Comparison of ENCODE assay signal across 17 cellular contexts in the genomic region with DNA sequence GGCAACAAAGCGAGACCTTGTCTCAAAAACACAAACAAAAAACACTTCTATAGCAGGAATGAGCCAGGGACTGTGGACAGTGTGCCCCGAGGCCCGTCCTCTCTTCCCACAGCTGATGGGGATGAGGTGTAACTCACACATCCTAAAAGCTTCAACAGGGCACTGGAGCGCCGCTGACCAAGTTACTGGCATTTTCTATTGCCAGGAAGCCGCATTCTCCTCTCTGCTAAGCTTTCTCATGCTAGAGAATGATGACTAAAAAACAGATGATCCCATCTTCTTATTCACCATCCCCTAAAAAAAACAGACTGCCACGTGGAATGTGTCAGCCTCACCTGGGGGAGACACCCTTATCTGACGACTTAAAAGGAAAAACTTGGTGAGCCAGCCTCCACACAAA. TPM values are rescaled to one million over a fixed set of nuclear protein-coding genes. Genes with fewer than 3 reads are reported as not detected.
A peak's percentile ranks its signal among the peaks of the same experiment; 100 is the strongest.
DNase-seq lines count a peak whose midpoint lies in the region; ATAC-seq and TF ChIP-seq lines count a peak whose summit lies in the region.
"Had no signal": no experiment of that assay in that cellular context is flagged by ENCODE, and none has a peak within 500 bp of the region (broad histone marks: within the 10 kb centered on the region; RNA-seq: fewer than 3 reads in every experiment).

No MANE protein-coding gene starts in this region.

- DNase-seq in activated CD8-positive, alpha-beta T cell treated with anti-CD3 and anti-CD28 coated beads for 36 hours, result no peak
- DNase-seq in activated CD8-positive, alpha-beta T cell treated with anti-CD3 and anti-CD28 coated beads, Interleukin-2, amount 10 ng/mL, durations not matched to agents 7 days and 5 days, result no peak
- DNase-seq in RWPE1 (ENCODE audit: low spot score) (no peak), epithelial cell of prostate (ENCODE audit: low read depth, low spot score) (no peak), sigmoid colon (peak; percentile 52), ureter (ENCODE audit: low spot score) (no peak)
- DNase-seq: activated CD8-positive, alpha-beta memory T cell treated with anti-CD3 and anti-CD28 coated beads for 24 hours; brain microvascular endothelial cell; DMS153; kidney; NCI-H2107; T-helper 1 cell had no signal

- CTCF ChIA-PET in activated CD8-positive, alpha-beta T cell treated with anti-CD3 and anti-CD28 coated beads for 36 hours (lab: Charles Lee), result no interaction called here
- CTCF ChIA-PET in activated CD8-positive, alpha-beta T cell treated with anti-CD3 and anti-CD28 coated beads, Interleukin-2, amount 10 ng/mL, durations not matched to agents 7 days and 5 days (lab: Charles Lee), result interaction anchor here (1.3 to 1.7 kb wide), 2 partner anchors 16 to 28 kb away, joined by 4 to 6 read pairs; a partner anchor contains a TSS
- CTCF ChIA-PET in RWPE1 (lab: Yijun Ruan, JAX), result interaction anchor here (0.8 kb wide), 1 partner anchor 28 kb away, joined by 3 read pairs; no protein-coding TSS in a partner anchor

- no peaks in the 10 kb centered on the region for H3K9me3 Mint-ChIP-seq in activated CD8-positive, alpha-beta T cell treated with anti-CD3 and anti-CD28 coated beads for 36 hours
- H3K9me3 Mint-ChIP-seq in activated CD8-positive, alpha-beta T cell treated with anti-CD3 and anti-CD28 coated beads, Interleukin-2, amount 10 ng/mL, durations not matched to agents 7 days and 5 days (ENCODE audit: insufficient read depth), result no peaks in the 10 kb centered on the region

- H3K36me3 Mint-ChIP-seq in activated CD8-positive, alpha-beta T cell treated with anti-CD3 and anti-CD28 coated beads for 36 hours (ENCODE audit: low read depth), result peaks cover 54% of the 10 kb centered on the region
- peaks cover 74% of the 10 kb centered on the region for H3K36me3 Mint-ChIP-seq in activated CD8-positive, alpha-beta T cell treated with anti-CD3 and anti-CD28 coated beads, Interleukin-2, amount 10 ng/mL, durations not matched to agents 7 days and 5 days (ENCODE audit: low read depth)

- TF ChIP-seq POLR2A in sigmoid colon (IDR thresholded peaks at IDR 0.05), result no peak

- H3K27me3 Mint-ChIP-seq in activated CD8-positive, alpha-beta T cell treated with anti-CD3 and anti-CD28 coated beads for 36 hours, result no peaks in the 10 kb centered on the region
- no peaks in the 10 kb centered on the region for H3K27me3 Mint-ChIP-seq in activated CD8-positive, alpha-beta T cell treated with anti-CD3 and anti-CD28 coated beads, Interleukin-2, amount 10 ng/mL, durations not matched to agents 7 days and 5 days (ENCODE audit: low read depth)

- H3K4me3 Mint-ChIP-seq in activated CD8-positive, alpha-beta T cell treated with anti-CD3 and anti-CD28 coated beads for 36 hours, result no peak overlapping the region
- no peak overlapping the region for H3K4me3 Mint-ChIP-seq in activated CD8-positive, alpha-beta T cell treated with anti-CD3 and anti-CD28 coated beads, Interleukin-2, amount 10 ng/mL, durations not matched to agents 7 days and 5 days

- H3K4me3 ChIP-seq in sigmoid colon, result no peak overlapping the region
- H3K4me3 ChIP-seq: A549 had no signal

- no peak for TF ChIP-seq EP300 in sigmoid colon (IDR thresholded peaks at IDR 0.05)

- POLR2A ChIA-PET in activated CD8-positive, alpha-beta T cell treated with anti-CD3 and anti-CD28 coated beads for 36 hours (lab: Charles Lee), result interaction anchor here (1.5 to 9.0 kb wide), 2 partner anchors 14 to 44 kb away, joined by 3 to 99 read pairs; a partner anchor contains a TSS
- POLR2A ChIA-PET in activated CD8-positive, alpha-beta T cell treated with anti-CD3 and anti-CD28 coated beads, Interleukin-2, amount 10 ng/mL, durations not matched to agents 7 days and 5 days (lab: Charles Lee), result interaction anchor here (1.1 to 2.8 kb wide), 3 partner anchors 16 to 54 kb away, joined by 3 to 10 read pairs (median 4); a partner anchor contains a TSS
- POLR2A ChIA-PET in RWPE1 (lab: Yijun Ruan, JAX; ENCODE audit: low non-redundant PET), result no interaction called here

- H3K36me3 ChIP-seq in sigmoid colon, result peaks cover 0 to 51% (median 9%) of the 10 kb centered on the region in 4 donors

- H3K4me1 ChIP-seq in sigmoid colon, result no peaks in the 10 kb centered on the region

- intact Hi-C loops in activated CD8-positive, alpha-beta T cell treated with anti-CD3 and anti-CD28 coated beads for 36 hours (cut with micrococcal nuclease), result no loop called here
- intact Hi-C loops in sigmoid colon (cut with DNase I), result no loop called here

- peaks cover 37% of the 10 kb centered on the region for H3K4me1 Mint-ChIP-seq in activated CD8-positive, alpha-beta T cell treated with anti-CD3 and anti-CD28 coated beads for 36 hours (ENCODE audit: low read depth)
- peaks cover 56% of the 10 kb centered on the region for H3K4me1 Mint-ChIP-seq in activated CD8-positive, alpha-beta T cell treated with anti-CD3 and anti-CD28 coated beads, Interleukin-2, amount 10 ng/mL, durations not matched to agents 7 days and 5 days (ENCODE audit: low read depth)

- H3K27ac ChIP-seq in RWPE1 (peak overlapping the region; percentile 96), epithelial cell of prostate (peak overlapping the region; percentile 88), sigmoid colon (no peak overlapping the region)
- H3K27ac ChIP-seq: A549, brain microvascular endothelial cell had no signal

- no peaks in the 10 kb centered on the region for H3K9me3 ChIP-seq in sigmoid colon
- H3K9me3 ChIP-seq: A549 had no signal

- TF ChIP-seq CTCF in activated CD8-positive, alpha-beta T cell treated with anti-CD3 and anti-CD28 coated beads for 36 hours (IDR thresholded peaks at IDR 0.05), result no peak
- TF ChIP-seq CTCF in RWPE1 (conservative IDR thresholded peaks at IDR 0.05; ENCODE audit: low read depth), result no peak
- no peak for TF ChIP-seq CTCF in sigmoid colon (IDR thresholded peaks at IDR 0.05)

- peak overlapping the region; percentile 55 for H3K27ac Mint-ChIP-seq in activated CD8-positive, alpha-beta T cell treated with anti-CD3 and anti-CD28 coated beads for 36 hours
- no peak overlapping the region for H3K27ac Mint-ChIP-seq in activated CD8-positive, alpha-beta T cell treated with anti-CD3 and anti-CD28 coated beads, Interleukin-2, amount 10 ng/mL, durations not matched to agents 7 days and 5 days

- no peak for ATAC-seq in activated CD8-positive, alpha-beta T cell treated with anti-CD3 and anti-CD28 coated beads for 36 hours
- ATAC-seq in activated CD8-positive, alpha-beta T cell treated with anti-CD3 and anti-CD28 coated beads, Interleukin-2, amount 10 ng/mL, durations not matched to agents 7 days and 5 days, result no peak
- ATAC-seq in HG02678 (IDR thresholded peaks at IDR 0.05; ENCODE audit: unreplicated experiment), result no peak
- ATAC-seq in HG02763 (IDR thresholded peaks at IDR 0.05; ENCODE audit: unreplicated experiment), result no peak
- ATAC-seq: A549 had no signal

- 75 to 82% methylated on average over 8 of the region's 8 CpGs for WGBS in sigmoid colon, 2 donors

- no peaks in the 10 kb centered on the region for H3K27me3 ChIP-seq in sigmoid colon
- H3K27me3 ChIP-seq: brain microvascular endothelial cell had no signal

RNA-seq across cellular contexts. Expression of a gene that starts 16.3 kb away (rescaled TPM):
- 10 to 100 TPM; 63.9 to 72.6 TPM for total RNA-seq in activated CD8-positive, alpha-beta T cell treated with anti-CD3 and anti-CD28 coated beads for 36 hours
- 100 to 1,000 TPM; 209 to 217 TPM for total RNA-seq in activated CD8-positive, alpha-beta T cell treated with anti-CD3 and anti-CD28 coated beads, Interleukin-2, amount 10 ng/mL, durations not matched to agents 7 days and 5 days
- total RNA-seq in sigmoid colon (10 to 100 TPM; 32.1 to 79.5 (median 52.8) TPM), ureter (43.6 TPM)
- 100 to 1,000 TPM; 121 to 154 (median 134) TPM for polyA plus RNA-seq in sigmoid colon

RNA-seq across cellular contexts. Expression of a gene that starts 29.6 kb away (rescaled TPM):
- total RNA-seq in activated CD8-positive, alpha-beta T cell treated with anti-CD3 and anti-CD28 coated beads for 36 hours, result not detected
- total RNA-seq in activated CD8-positive, alpha-beta T cell treated with anti-CD3 and anti-CD28 coated beads, Interleukin-2, amount 10 ng/mL, durations not matched to agents 7 days and 5 days, result not detected
- total RNA-seq in sigmoid colon (not detected), ureter (not detected)
- not detected for polyA plus RNA-seq in sigmoid colon
- total RNA-seq: kidney, LHCN-M2, subcutaneous adipose tissue had no signal
- polyA plus RNA-seq: A549 had no signal

RNA-seq across cellular contexts. Expression of a gene that starts 54.9 kb away (rescaled TPM):
- total RNA-seq in activated CD8-positive, alpha-beta T cell treated with anti-CD3 and anti-CD28 coated beads for 36 hours, result 10 to 100 TPM; 32.7 to 34.3 TPM
- 10 to 100 TPM; 36.9 to 37.6 TPM for total RNA-seq in activated CD8-positive, alpha-beta T cell treated with anti-CD3 and anti-CD28 coated beads, Interleukin-2, amount 10 ng/mL, durations not matched to agents 7 days and 5 days
- total RNA-seq in sigmoid colon (10 to 100 TPM; 13.6 to 22.1 (median 18.4) TPM), ureter (70.1 TPM)
- polyA plus RNA-seq in sigmoid colon, result 10 to 100 TPM; 29.8 to 52.4 (median 33.6) TPM

RNA-seq across cellular contexts. Expression of a gene that starts 55.1 kb away (rescaled TPM):
- total RNA-seq in activated CD8-positive, alpha-beta T cell treated with anti-CD3 and anti-CD28 coated beads for 36 hours, result 10 to 100 TPM; 15.3 to 15.4 TPM
- 10 to 100 TPM; 11.0 to 11.1 TPM for total RNA-seq in activated CD8-positive, alpha-beta T cell treated with anti-CD3 and anti-CD28 coated beads, Interleukin-2, amount 10 ng/mL, durations not matched to agents 7 days and 5 days
- total RNA-seq in sigmoid colon (10 to 100 TPM in 2 of 4 donors, 1 to 10 TPM in 2; 1.9 to 13.3 (median 8.7) TPM), ureter (7.2 TPM)
- 10 to 100 TPM in 1 of 3 donors, 1 to 10 TPM in 2; 9.0 to 13.9 (median 9.9) TPM for polyA plus RNA-seq in sigmoid colon

Comparison
In these comparisons a context has a peak if more than half of its experiments do, and no peak if none do; other contexts are left out.
1. H3K27ac ChIP-seq: peak in RWPE1 (single experiment) and epithelial cell of prostate (single experiment); none in sigmoid colon (0 of 4).